In genomic region chr13:34364633-34365032, GRCh38 we compare ENCODE assay signal across 20 cellular contexts.
DNase-seq lines count a peak whose midpoint lies in the region; ATAC-seq and TF ChIP-seq lines count a peak whose summit lies in the region.
"Had no signal": no experiment of that assay in that cellular context is flagged by ENCODE, and none has a peak within 500 bp of the region (broad histone marks: within the 10 kb centered on the region; RNA-seq: fewer than 3 reads in every experiment).

No MANE protein-coding gene starts in this region.

- H3K4me1 ChIP-seq in GM23248 (ENCODE audit: insufficient read depth), result peaks cover 9% of the 10 kb centered on the region
- H3K4me1 ChIP-seq: HAP-1 had no signal

- no peak overlapping the region for H3K4me3 ChIP-seq in GM23248
- H3K4me3 ChIP-seq: HAP-1, PC-9 had no signal

- in situ Hi-C loops in GM23248 (cut with MboI), result no loop called here

- H3K9ac ChIP-seq in GM23248, result no peak overlapping the region

- no peaks in the 10 kb centered on the region for H3K9me2 ChIP-seq in GM23248 (ENCODE audit: insufficient read depth)

- peaks cover 4% of the 10 kb centered on the region for H3F3A ChIP-seq in GM23248 (ENCODE audit: insufficient read depth)

- WGBS in GM23248 (ENCODE audit: low coverage in 1 of 2, low lambda C conversion rate in 2 of 2, missing lambda C conversion rate in 2 of 2), 2 experiments, result 56 to 69% methylated on average over 1 of the region's 1 CpG

- TF ChIP-seq POLR2A in GM18505 (IDR thresholded peaks at IDR 0.05; ENCODE audit: borderline replicate concordance, extremely low read depth, insufficient read depth, insufficient read length), result no peak

- H2AFZ ChIP-seq in GM23248, result no peak overlapping the region
- H2AFZ ChIP-seq: PC-9 had no signal

- no peaks in the 10 kb centered on the region for H3K9me3 ChIP-seq in GM23248 (ENCODE audit: low read depth)
- H3K9me3 ChIP-seq: HAP-1 had no signal

- no peaks in the 10 kb centered on the region for H3K36me3 Mint-ChIP-seq in mesothelial cell of epicardium

- no peak overlapping the region for H3K4me2 ChIP-seq in GM23248 (ENCODE audit: unreplicated experiment)
- H3K4me2 ChIP-seq: PC-9 had no signal

- H3K9me3 Mint-ChIP-seq in mesothelial cell of epicardium, result no peaks in the 10 kb centered on the region

- no peak for TF ChIP-seq CTCF in mesothelial cell of epicardium (IDR thresholded peaks at IDR 0.05; ENCODE audit: unreplicated experiment)

- H3K4me3 Mint-ChIP-seq in mesothelial cell of epicardium, result no peak overlapping the region

- H3K27ac ChIP-seq in GM23248 (no peak overlapping the region), epithelial cell of prostate (no peak overlapping the region)
- H3K27ac ChIP-seq: C4-2B, PC-9, RWPE1 had no signal

- H3K27ac Mint-ChIP-seq in mesothelial cell of epicardium, result no peak overlapping the region

- no peaks in the 10 kb centered on the region for H3K79me2 ChIP-seq in GM23248 (ENCODE audit: insufficient read depth)

- peaks cover 10% of the 10 kb centered on the region for H3K4me1 Mint-ChIP-seq in mesothelial cell of epicardium

- no peaks in the 10 kb centered on the region for H3K36me3 ChIP-seq in GM23248 (ENCODE audit: low read depth)
- H3K36me3 ChIP-seq: HAP-1 had no signal

- no peaks in the 10 kb centered on the region for H3K27me3 Mint-ChIP-seq in mesothelial cell of epicardium (ENCODE audit: low read depth)

- H3K27me3 ChIP-seq in GM23248 (replicated peaks; ENCODE audit: insufficient read depth), result no peaks in the 10 kb centered on the region

- DNase-seq in GM23248, result peak; percentile 63
- DNase-seq in SW480 (ENCODE audit: low spot score), result peak; percentile 28
- DNase-seq in epithelial cell of prostate (ENCODE audit: low read depth, low spot score), result peak; percentile 34
- peak; percentile 53 for DNase-seq in kidney glomerular epithelial cell (lab: John Stamatoyannopoulos, UW)
- DNase-seq in mesothelial cell of epicardium (ENCODE audit: low spot score in 2 of 2, unreplicated experiment in 2 of 2), result no peak
- no peak for DNase-seq in NOMO-1 treated with DMSO at 0.1 percent for 48 hours (lab: John Stamatoyannopoulos, UW; ENCODE audit: unreplicated experiment)
- DNase-seq in NCI-H187 (lab: John Stamatoyannopoulos, UW), result no peak
- DNase-seq: DMS79, KBM-7, NCI-H1417, NCI-H1930, NCI-H345, NCI-H524 treated with DMSO at 0.1 percent for 48 hours, PC-9, SIG-M5 had no signal

- ATAC-seq in GM18505 (IDR thresholded peaks at IDR 0.05; ENCODE audit: unreplicated experiment), result no peak
- ATAC-seq: SK-N-SH treated with all-trans-retinoic acid at 6 μM for 48 hours had no signal

- H4K20me1 ChIP-seq in GM23248 (ENCODE audit: insufficient read depth), result no peaks in the 10 kb centered on the region

Comparison
In these comparisons a context has a peak if more than half of its experiments do, and no peak if none do; other contexts are left out.
1. DNase-seq: peak in GM23248 (single experiment), SW480 (single experiment), epithelial cell of prostate (single experiment) and kidney glomerular epithelial cell (single experiment); none in mesothelial cell of epicardium (0 of 2), NOMO-1 treated with DMSO at 0.1 percent for 48 hours (single experiment) and NCI-H187 (0 of 2).